2 cellular contexts compared by ENCODE assay signal in genomic region chr11:71255323-71255722, GRCh38.
A peak's percentile ranks its signal among the peaks of the same experiment; 100 is the strongest.
TF ChIP-seq lines count a peak whose summit lies in the region.

No MANE protein-coding gene starts in this region.

TF ChIP-seq in HepG2, 621 proteins besides CTCF, POLR2A, EP300 and RAD21:
- TF ChIP-seq TERF1 (CRISPR knock-in tag; IDR thresholded peaks at IDR 0.05) (no peak), ZEB1 (IDR thresholded peaks at IDR 0.05; ENCODE audit: insufficient replicate concordance, low read depth) (peak; percentile 87)

TF ChIP-seq in H1, 55 proteins besides CTCF, POLR2A, EP300 and RAD21:
- TF ChIP-seq MAX (IDR thresholded peaks at IDR 0.05) (no peak), E2F6 (IDR thresholded peaks at IDR 0.05) (peak; percentile 38; the same call in 1 of the 2 replicates)
TF ChIP-seq in H1: peak in this region for 1.
